1 cellular context compared by ENCODE assay signal in genomic region chr11:45511566-45511965, GRCh38.
TF ChIP-seq lines count a peak whose summit lies in the region.

No MANE protein-coding gene starts in this region.

TF ChIP-seq in H1, 55 proteins besides CTCF, POLR2A, EP300 and RAD21 (continued from another document):
- TF ChIP-seq CHD7 (IDR thresholded peaks at IDR 0.05; ENCODE audit: insufficient replicate concordance, low read length) (no peak), CTBP2 (IDR thresholded peaks at IDR 0.05; ENCODE audit: borderline replicate concordance, insufficient read depth, insufficient read length, low read length) (no peak), TEAD4 (IDR thresholded peaks at IDR 0.05; ENCODE audit: low read depth, low read length) (no peak), TBP (IDR thresholded peaks at IDR 0.05; ENCODE audit: low read depth, low read length) (no peak), PHF8 (conservative IDR thresholded peaks at IDR 0.05; ENCODE audit: low read depth, low read length) (no peak), SIRT6 (IDR thresholded peaks at IDR 0.05; ENCODE audit: low read length) (no peak), TAF7 (optimal IDR thresholded peaks at IDR 0.05; ENCODE audit: borderline replicate concordance, low read depth, low read length) (no peak), EZH2 (IDR thresholded peaks at IDR 0.05; ENCODE audit: low read depth, low read length, severe bottlenecking) (no peak)
